31 cellular contexts compared by ENCODE assay signal in genomic region chr3:10155123-10155472, GRCh38. TPM values are rescaled to one million over a fixed set of nuclear protein-coding genes. Genes with fewer than 3 reads are reported as not detected.
"Had no signal": no experiment of that assay in that cellular context is flagged by ENCODE, and none has a peak within 500 bp of the region (broad histone marks: within the 10 kb centered on the region; RNA-seq: fewer than 3 reads in every experiment).

No MANE protein-coding gene starts in this region.

- ATAC-seq: activated CD8-positive, alpha-beta T cell treated with anti-CD3 and anti-CD28 coated beads, Interleukin-2, amount 10 ng/mL, durations not matched to agents 7 days and 5 days; activated naive CD8-positive, alpha-beta T cell treated with anti-CD3 and anti-CD28 coated beads, Interleukin-2, amount 50 U/mL, for 24 hours; activated T-cell treated with anti-CD3 and anti-CD28 coated beads, Interleukin-2, amount 50 U/mL, for 72 hours; gastroesophageal sphincter; left ventricle myocardium superior; naive thymus-derived CD4-positive, alpha-beta T cell; right cardiac atrium had no signal

- H3K4me2 ChIP-seq: hepatocyte had no signal

- H3K27me3 Mint-ChIP-seq: activated CD4-positive, alpha-beta T cell treated with anti-CD3 and anti-CD28 coated beads for 36 hours; activated naive CD4-positive, alpha-beta T cell treated with anti-CD3 and anti-CD28 coated beads, Interleukin-2, amount 10 ng/mL, durations not matched to agents 7 days and 5 days; activated naive CD8-positive, alpha-beta T cell treated with anti-CD3 and anti-CD28 coated beads, Interleukin-2, amount 50 U/mL, for 24 hours; naive thymus-derived CD4-positive, alpha-beta T cell; stimulated activated naive CD8-positive, alpha-beta T cell treated with anti-CD3 and anti-CD28 coated beads, Interleukin-15, amount 100 ng/mL, for 72 hours had no signal

- H3K4me3 Mint-ChIP-seq: activated CD4-positive, alpha-beta T cell treated with anti-CD3 and anti-CD28 coated beads for 36 hours; activated CD8-positive, alpha-beta T cell treated with anti-CD3 and anti-CD28 coated beads, Interleukin-2, amount 10 ng/mL, durations not matched to agents 7 days and 5 days; activated naive CD4-positive, alpha-beta T cell treated with anti-CD3 and anti-CD28 coated beads, Interleukin-2, amount 10 ng/mL, durations not matched to agents 7 days and 5 days; activated naive CD8-positive, alpha-beta T cell treated with anti-CD3 and anti-CD28 coated beads, Interleukin-2, amount 50 U/mL, for 24 hours; activated T-cell treated with anti-CD3 and anti-CD28 coated beads, Interleukin-2, amount 50 U/mL, for 72 hours; mesothelial cell of epicardium; naive thymus-derived CD4-positive, alpha-beta T cell; stimulated activated naive CD8-positive, alpha-beta T cell treated with anti-CD3 and anti-CD28 coated beads, Interleukin-15, amount 100 ng/mL, for 72 hours had no signal

- H3K9me3 Mint-ChIP-seq: activated naive CD4-positive, alpha-beta T cell treated with anti-CD3 and anti-CD28 coated beads, Interleukin-2, amount 10 ng/mL, durations not matched to agents 7 days and 5 days; activated naive CD8-positive, alpha-beta T cell treated with anti-CD3 and anti-CD28 coated beads, Interleukin-2, amount 50 U/mL, for 24 hours; activated T-cell treated with anti-CD3 and anti-CD28 coated beads, Interleukin-2, amount 50 U/mL, for 72 hours; mesothelial cell of epicardium; naive thymus-derived CD4-positive, alpha-beta T cell; stimulated activated naive CD8-positive, alpha-beta T cell treated with anti-CD3 and anti-CD28 coated beads, Interleukin-15, amount 100 ng/mL, for 72 hours had no signal

- H3K9me3 ChIP-seq: breast epithelium, gastroesophageal sphincter, upper lobe of left lung, vagina had no signal

- DNase-seq: activated CD4-positive, alpha-beta T cell treated with anti-CD3 and anti-CD28 coated beads for 36 hours; activated CD4-positive, CD25-positive, alpha-beta regulatory T cell; activated CD8-positive, alpha-beta T cell treated with anti-CD3 and anti-CD28 coated beads, Interleukin-2, amount 10 ng/mL, durations not matched to agents 7 days and 5 days; activated effector memory CD4-positive, alpha-beta T cell treated with Interleukin-2 at 50 U/mL for 16 hours; activated naive CD4-positive, alpha-beta T cell treated with anti-CD3 and anti-CD28 coated beads, Interleukin-2, amount 10 ng/mL, durations not matched to agents 7 days and 5 days; activated naive CD8-positive, alpha-beta T cell treated with anti-CD3 and anti-CD28 coated beads, Interleukin-2, amount 50 U/mL, for 24 hours; activated T-cell treated with anti-CD3 and anti-CD28 coated beads for 4 hours; activated T-cell treated with anti-CD3 and anti-CD28 coated beads, Interleukin-2, amount 50 U/mL, for 72 hours; central memory CD4-positive, alpha-beta T cell; islet precursor cell; left ventricle myocardium superior; mammary epithelial cell; naive thymus-derived CD4-positive, alpha-beta T cell; posterior cingulate gyrus; right cardiac atrium; stimulated activated CD4-positive, alpha-beta T cell treated with anti-CD3 and anti-CD28 coated beads, Interleukin-12 subunit alpha, Interleukin-12 subunit beta, amount 100 ng/mL, for 4 hours; stimulated activated CD4-positive, alpha-beta T cell treated with anti-CD3 and anti-CD28 coated beads, Interleukin-4, amount 100 ng/mL, for 1 hour; stimulated activated naive CD8-positive, alpha-beta T cell treated with anti-CD3 and anti-CD28 coated beads, Interleukin-15, amount 100 ng/mL, for 72 hours; substantia nigra; T-helper 2 cell; upper lobe of left lung had no signal

- H3K4me1 Mint-ChIP-seq: activated naive CD4-positive, alpha-beta T cell treated with anti-CD3 and anti-CD28 coated beads, Interleukin-2, amount 10 ng/mL, durations not matched to agents 7 days and 5 days; mesothelial cell of epicardium had no signal

- H3K27ac ChIP-seq: breast epithelium, gastroesophageal sphincter, hepatocyte, upper lobe of left lung, vagina had no signal

- H3K4me1 ChIP-seq: breast epithelium, gastroesophageal sphincter, upper lobe of left lung, vagina had no signal

- H3K79me2 ChIP-seq: hepatocyte had no signal

- H3K27ac Mint-ChIP-seq: activated CD4-positive, alpha-beta T cell treated with anti-CD3 and anti-CD28 coated beads for 36 hours; activated CD8-positive, alpha-beta T cell treated with anti-CD3 and anti-CD28 coated beads, Interleukin-2, amount 10 ng/mL, durations not matched to agents 7 days and 5 days; activated naive CD4-positive, alpha-beta T cell treated with anti-CD3 and anti-CD28 coated beads, Interleukin-2, amount 10 ng/mL, durations not matched to agents 7 days and 5 days; activated naive CD8-positive, alpha-beta T cell treated with anti-CD3 and anti-CD28 coated beads, Interleukin-2, amount 50 U/mL, for 24 hours; activated T-cell treated with anti-CD3 and anti-CD28 coated beads, Interleukin-2, amount 50 U/mL, for 72 hours; mesothelial cell of epicardium had no signal

- H2AFZ ChIP-seq: hepatocyte had no signal

- H3K4me3 ChIP-seq: breast epithelium, gastroesophageal sphincter, hepatocyte, upper lobe of left lung, vagina had no signal

- H3K27me3 ChIP-seq: breast epithelium, gastroesophageal sphincter, hepatocyte, upper lobe of left lung, vagina had no signal

RNA-seq across cellular contexts. Expression of gene FANCD2OS, which starts 47.0 kb away (rescaled TPM):
- total RNA-seq: activated CD4-positive, alpha-beta T cell treated with anti-CD3 and anti-CD28 coated beads for 36 hours; activated CD8-positive, alpha-beta T cell treated with anti-CD3 and anti-CD28 coated beads, Interleukin-2, amount 10 ng/mL, durations not matched to agents 7 days and 5 days; activated T-cell treated with anti-CD3 and anti-CD28 coated beads, Interleukin-2, amount 50 U/mL, for 72 hours; breast epithelium; endothelial cell of umbilical vein; fibroblast of lung; fibroblast of villous mesenchyme; hepatocyte; left ventricle myocardium superior; mammary epithelial cell; mesothelial cell of epicardium; naive thymus-derived CD4-positive, alpha-beta T cell; omental fat pad; right cardiac atrium; skeletal muscle tissue; upper lobe of left lung; vagina had no signal
- polyA plus RNA-seq: endothelial cell of umbilical vein; fibroblast of lung; hepatocyte; mammary epithelial cell; naive thymus-derived CD4-positive, alpha-beta T cell; right cardiac atrium had no signal
